8 cellular contexts compared by ENCODE assay signal in genomic region chr4:56048621-56049427, GRCh38.
DNase-seq lines count a peak whose midpoint lies in the region; ATAC-seq, FAIRE-seq and TF ChIP-seq lines count a peak whose summit lies in the region.

No MANE protein-coding gene starts in this region.

- H3K4me3 ChIP-seq in kidney (ENCODE audit: low read length in 2 of 2): peak overlapping the region; percentile 45 to 64

- peak; percentile 64 for ATAC-seq in Right ventricle myocardium inferior
- peak; percentile 97 for ATAC-seq in HG02642 (IDR thresholded peaks at IDR 0.05; ENCODE audit: poor library complexity, unreplicated experiment)

- no peak overlapping the region for H3K9ac ChIP-seq in kidney (ENCODE audit: low read length in 2 of 2)

- peak; percentile 41 for TF ChIP-seq CTCF in kidney (IDR thresholded peaks at IDR 0.05; ENCODE audit: borderline replicate concordance, extremely low read depth, insufficient read depth)

- FAIRE-seq in kidney (lab: Jason Lieb, UNC): no peak

- peaks cover 0 to 5% of the 10 kb centered on the region in 2 donors for H3K4me1 ChIP-seq in kidney (ENCODE audit: control insufficient read depth in 1 of 2, insufficient read depth in 1 of 2, low read depth in 1 of 2, low read length in 2 of 2)

- no peaks in the 10 kb centered on the region for H3K36me3 ChIP-seq in kidney (ENCODE audit: control insufficient read depth in 1 of 2, insufficient read depth in 2 of 2, low read length in 2 of 2)

- H3K27ac ChIP-seq in caudate nucleus (ENCODE audit: low read depth, low read length): no peak overlapping the region
- H3K27ac ChIP-seq in kidney (ENCODE audit: low read depth in 2 of 2, low read length in 2 of 2): no peak overlapping the region

- intact Hi-C loops in Right ventricle myocardium inferior (cut with DNase I) (loop anchor here (10.0 kb wide), 1 partner anchor 256 kb away; no protein-coding TSS in a partner anchor), cardiac septum (cut with DNase I) (loop anchor here (10.0 kb wide), 1 partner anchor 256 kb away; no protein-coding TSS in a partner anchor), kidney (cut with DNase I) (no loop called here)

- H3K9me3 ChIP-seq in kidney (ENCODE audit: control insufficient read depth in 1 of 2, low read length in 2 of 2): no peaks in the 10 kb centered on the region

- no peak for DNase-seq in Right ventricle myocardium inferior (ENCODE audit: missing footprints)
- no peak for DNase-seq in cardiac septum (ENCODE audit: low spot score)
- peak; percentile 85 for DNase-seq in NAMALWA (ENCODE audit: low spot score)
- DNase-seq in SW480 (ENCODE audit: low spot score): peak; percentile 67
- DNase-seq in caudate nucleus (lab: John Stamatoyannopoulos, UW): peak in 52 of 61 donors; percentile 2 to 67 (median 33)
- DNase-seq in kidney: peak; percentile 83
- DNase-seq in stimulated activated CD4-positive, alpha-beta T cell treated with anti-CD3 and anti-CD28 coated beads, Interleukin-12 subunit alpha, Interleukin-12 subunit beta, amount 100 ng/mL, for 4 hours: peak; percentile 36

Comparison
In these comparisons a context has a peak if more than half of its experiments do, and no peak if none do; other contexts are left out.
1. DNase-seq: peak in NAMALWA (single experiment), SW480 (single experiment), caudate nucleus (52 of 61), kidney (single experiment) and stimulated activated CD4-positive, alpha-beta T cell treated with anti-CD3 and anti-CD28 coated beads, Interleukin-12 subunit alpha, Interleukin-12 subunit beta, amount 100 ng/mL, for 4 hours (single experiment); none in Right ventricle myocardium inferior (single experiment) and cardiac septum (single experiment).